Comparison of ENCODE assay signal across 1 cellular context in genomic region chr22:50675553-50676199, GRCh38.
TF ChIP-seq lines count a peak whose summit lies in the region.

No MANE protein-coding gene starts in this region.

TF ChIP-seq in HepG2, 621 proteins besides CTCF, POLR2A, EP300 and RAD21:
- TF ChIP-seq, protein P1, sequence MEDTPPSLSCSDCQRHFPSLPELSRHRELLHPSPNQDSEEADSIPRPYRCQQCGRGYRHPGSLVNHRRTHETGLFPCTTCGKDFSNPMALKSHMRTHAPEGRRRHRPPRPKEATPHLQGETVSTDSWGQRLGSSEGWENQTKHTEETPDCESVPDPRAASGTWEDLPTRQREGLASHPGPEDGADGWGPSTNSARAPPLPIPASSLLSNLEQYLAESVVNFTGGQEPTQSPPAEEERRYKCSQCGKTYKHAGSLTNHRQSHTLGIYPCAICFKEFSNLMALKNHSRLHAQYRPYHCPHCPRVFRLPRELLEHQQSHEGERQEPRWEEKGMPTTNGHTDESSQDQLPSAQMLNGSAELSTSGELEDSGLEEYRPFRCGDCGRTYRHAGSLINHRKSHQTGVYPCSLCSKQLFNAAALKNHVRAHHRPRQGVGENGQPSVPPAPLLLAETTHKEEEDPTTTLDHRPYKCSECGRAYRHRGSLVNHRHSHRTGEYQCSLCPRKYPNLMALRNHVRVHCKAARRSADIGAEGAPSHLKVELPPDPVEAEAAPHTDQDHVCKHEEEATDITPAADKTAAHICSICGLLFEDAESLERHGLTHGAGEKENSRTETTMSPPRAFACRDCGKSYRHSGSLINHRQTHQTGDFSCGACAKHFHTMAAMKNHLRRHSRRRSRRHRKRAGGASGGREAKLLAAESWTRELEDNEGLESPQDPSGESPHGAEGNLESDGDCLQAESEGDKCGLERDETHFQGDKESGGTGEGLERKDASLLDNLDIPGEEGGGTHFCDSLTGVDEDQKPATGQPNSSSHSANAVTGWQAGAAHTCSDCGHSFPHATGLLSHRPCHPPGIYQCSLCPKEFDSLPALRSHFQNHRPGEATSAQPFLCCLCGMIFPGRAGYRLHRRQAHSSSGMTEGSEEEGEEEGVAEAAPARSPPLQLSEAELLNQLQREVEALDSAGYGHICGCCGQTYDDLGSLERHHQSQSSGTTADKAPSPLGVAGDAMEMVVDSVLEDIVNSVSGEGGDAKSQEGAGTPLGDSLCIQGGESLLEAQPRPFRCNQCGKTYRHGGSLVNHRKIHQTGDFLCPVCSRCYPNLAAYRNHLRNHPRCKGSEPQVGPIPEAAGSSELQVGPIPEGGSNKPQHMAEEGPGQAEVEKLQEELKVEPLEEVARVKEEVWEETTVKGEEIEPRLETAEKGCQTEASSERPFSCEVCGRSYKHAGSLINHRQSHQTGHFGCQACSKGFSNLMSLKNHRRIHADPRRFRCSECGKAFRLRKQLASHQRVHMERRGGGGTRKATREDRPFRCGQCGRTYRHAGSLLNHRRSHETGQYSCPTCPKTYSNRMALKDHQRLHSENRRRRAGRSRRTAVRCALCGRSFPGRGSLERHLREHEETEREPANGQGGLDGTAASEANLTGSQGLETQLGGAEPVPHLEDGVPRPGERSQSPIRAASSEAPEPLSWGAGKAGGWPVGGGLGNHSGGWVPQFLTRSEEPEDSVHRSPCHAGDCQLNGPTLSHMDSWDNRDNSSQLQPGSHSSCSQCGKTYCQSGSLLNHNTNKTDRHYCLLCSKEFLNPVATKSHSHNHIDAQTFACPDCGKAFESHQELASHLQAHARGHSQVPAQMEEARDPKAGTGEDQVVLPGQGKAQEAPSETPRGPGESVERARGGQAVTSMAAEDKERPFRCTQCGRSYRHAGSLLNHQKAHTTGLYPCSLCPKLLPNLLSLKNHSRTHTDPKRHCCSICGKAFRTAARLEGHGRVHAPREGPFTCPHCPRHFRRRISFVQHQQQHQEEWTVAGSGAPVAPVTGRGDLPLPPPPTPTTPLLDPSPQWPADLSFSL (CRISPR knock-in tag; IDR thresholded peaks at IDR 0.05), result peak; percentile 83; the same call in 1 of the 2 replicates
- TF ChIP-seq ZNF616 (CRISPR knock-in tag; IDR thresholded peaks at IDR 0.05; ENCODE audit: low read depth) (0 out of 2 replicates have a peak, but pooled peaks have one; percentile 73), HNF1B (CRISPR knock-in tag; IDR thresholded peaks at IDR 0.05) (no peak), ZNF207 (IDR thresholded peaks at IDR 0.05; ENCODE audit: borderline replicate concordance) (0 out of 2 replicates have a peak, but pooled peaks have one; percentile 64), KDM2A (CRISPR knock-in tag; IDR thresholded peaks at IDR 0.05; ENCODE audit: borderline replicate concordance, low read depth) (no peak), SNAPC5 (CRISPR knock-in tag; IDR thresholded peaks at IDR 0.05; ENCODE audit: borderline replicate concordance) (no peak), EEA1 (CRISPR knock-in tag; IDR thresholded peaks at IDR 0.05; ENCODE audit: borderline replicate concordance) (0 out of 2 replicates have a peak, but pooled peaks have one; percentile 21), AGO1 (IDR thresholded peaks at IDR 0.05; ENCODE audit: low read depth, low read length, poor library complexity, severe bottlenecking) (no peak), ZC3H13 (CRISPR knock-in tag; IDR thresholded peaks at IDR 0.05) (0 out of 2 replicates have a peak, but pooled peaks have one; percentile 31), NAIF1 (CRISPR knock-in tag; IDR thresholded peaks at IDR 0.05; ENCODE audit: borderline replicate concordance) (no peak), TSC22D2 (CRISPR knock-in tag; IDR thresholded peaks at IDR 0.05; ENCODE audit: borderline replicate concordance) (no peak), ZBTB7A (CRISPR knock-in tag; IDR thresholded peaks at IDR 0.05) (peak; percentile 70), DNMT1 (CRISPR knock-in tag; IDR thresholded peaks at IDR 0.05) (0 out of 2 replicates have a peak, but pooled peaks have one; percentile 15)
- TF ChIP-seq, protein P2, sequence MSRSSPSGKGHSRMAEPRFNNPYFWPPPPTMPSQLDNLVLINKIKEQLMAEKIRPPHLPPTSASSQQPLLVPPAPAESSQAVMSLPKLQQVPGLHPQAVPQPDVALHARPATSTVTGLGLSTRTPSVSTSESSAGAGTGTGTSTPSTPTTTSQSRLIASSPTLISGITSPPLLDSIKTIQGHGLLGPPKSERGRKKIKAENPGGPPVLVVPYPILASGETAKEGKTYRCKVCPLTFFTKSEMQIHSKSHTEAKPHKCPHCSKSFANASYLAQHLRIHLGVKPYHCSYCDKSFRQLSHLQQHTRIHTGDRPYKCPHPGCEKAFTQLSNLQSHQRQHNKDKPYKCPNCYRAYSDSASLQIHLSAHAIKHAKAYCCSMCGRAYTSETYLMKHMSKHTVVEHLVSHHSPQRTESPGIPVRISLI (CRISPR knock-in tag; IDR thresholded peaks at IDR 0.05; ENCODE audit: borderline replicate concordance), result no peak
- TF ChIP-seq, protein P3, sequence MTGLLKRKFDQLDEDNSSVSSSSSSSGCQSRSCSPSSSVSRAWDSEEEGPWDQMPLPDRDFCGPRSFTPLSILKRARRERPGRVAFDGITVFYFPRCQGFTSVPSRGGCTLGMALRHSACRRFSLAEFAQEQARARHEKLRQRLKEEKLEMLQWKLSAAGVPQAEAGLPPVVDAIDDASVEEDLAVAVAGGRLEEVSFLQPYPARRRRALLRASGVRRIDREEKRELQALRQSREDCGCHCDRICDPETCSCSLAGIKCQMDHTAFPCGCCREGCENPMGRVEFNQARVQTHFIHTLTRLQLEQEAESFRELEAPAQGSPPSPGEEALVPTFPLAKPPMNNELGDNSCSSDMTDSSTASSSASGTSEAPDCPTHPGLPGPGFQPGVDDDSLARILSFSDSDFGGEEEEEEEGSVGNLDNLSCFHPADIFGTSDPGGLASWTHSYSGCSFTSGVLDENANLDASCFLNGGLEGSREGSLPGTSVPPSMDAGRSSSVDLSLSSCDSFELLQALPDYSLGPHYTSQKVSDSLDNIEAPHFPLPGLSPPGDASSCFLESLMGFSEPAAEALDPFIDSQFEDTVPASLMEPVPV (CRISPR knock-in tag; IDR thresholded peaks at IDR 0.05), result no peak
- TF ChIP-seq, protein P4, sequence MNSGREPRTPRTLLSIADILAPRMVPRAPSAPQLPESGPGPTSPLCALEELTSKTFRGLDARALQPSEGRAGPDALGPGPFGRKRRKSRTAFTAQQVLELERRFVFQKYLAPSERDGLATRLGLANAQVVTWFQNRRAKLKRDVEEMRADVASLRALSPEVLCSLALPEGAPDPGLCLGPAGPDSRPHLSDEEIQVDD (CRISPR knock-in tag; IDR thresholded peaks at IDR 0.05; ENCODE audit: borderline replicate concordance), result peak; percentile 30; the same call in 1 of the 2 replicates
- TF ChIP-seq, protein P5, sequence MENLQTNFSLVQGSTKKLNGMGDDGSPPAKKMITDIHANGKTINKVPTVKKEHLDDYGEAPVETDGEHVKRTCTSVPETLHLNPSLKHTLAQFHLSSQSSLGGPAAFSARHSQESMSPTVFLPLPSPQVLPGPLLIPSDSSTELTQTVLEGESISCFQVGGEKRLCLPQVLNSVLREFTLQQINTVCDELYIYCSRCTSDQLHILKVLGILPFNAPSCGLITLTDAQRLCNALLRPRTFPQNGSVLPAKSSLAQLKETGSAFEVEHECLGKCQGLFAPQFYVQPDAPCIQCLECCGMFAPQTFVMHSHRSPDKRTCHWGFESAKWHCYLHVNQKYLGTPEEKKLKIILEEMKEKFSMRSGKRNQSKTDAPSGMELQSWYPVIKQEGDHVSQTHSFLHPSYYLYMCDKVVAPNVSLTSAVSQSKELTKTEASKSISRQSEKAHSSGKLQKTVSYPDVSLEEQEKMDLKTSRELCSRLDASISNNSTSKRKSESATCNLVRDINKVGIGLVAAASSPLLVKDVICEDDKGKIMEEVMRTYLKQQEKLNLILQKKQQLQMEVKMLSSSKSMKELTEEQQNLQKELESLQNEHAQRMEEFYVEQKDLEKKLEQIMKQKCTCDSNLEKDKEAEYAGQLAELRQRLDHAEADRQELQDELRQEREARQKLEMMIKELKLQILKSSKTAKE (CRISPR knock-in tag; IDR thresholded peaks at IDR 0.05; ENCODE audit: borderline replicate concordance), result no peak
- TF ChIP-seq, protein P6, sequence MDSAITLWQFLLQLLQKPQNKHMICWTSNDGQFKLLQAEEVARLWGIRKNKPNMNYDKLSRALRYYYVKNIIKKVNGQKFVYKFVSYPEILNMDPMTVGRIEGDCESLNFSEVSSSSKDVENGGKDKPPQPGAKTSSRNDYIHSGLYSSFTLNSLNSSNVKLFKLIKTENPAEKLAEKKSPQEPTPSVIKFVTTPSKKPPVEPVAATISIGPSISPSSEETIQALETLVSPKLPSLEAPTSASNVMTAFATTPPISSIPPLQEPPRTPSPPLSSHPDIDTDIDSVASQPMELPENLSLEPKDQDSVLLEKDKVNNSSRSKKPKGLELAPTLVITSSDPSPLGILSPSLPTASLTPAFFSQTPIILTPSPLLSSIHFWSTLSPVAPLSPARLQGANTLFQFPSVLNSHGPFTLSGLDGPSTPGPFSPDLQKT (CRISPR knock-in tag; IDR thresholded peaks at IDR 0.05; ENCODE audit: borderline replicate concordance), result no peak
